ENCODE assay signal across 8 cellular contexts in genomic region chr17:48575066-48575582, GRCh38. TPM values are rescaled to one million over a fixed set of nuclear protein-coding genes. Genes with fewer than 3 reads are reported as not detected.
DNase-seq lines count a peak whose midpoint lies in the region; ATAC-seq, FAIRE-seq and TF ChIP-seq lines count a peak whose summit lies in the region.
"Had no signal": no experiment of that assay in that cellular context is flagged by ENCODE, and none has a peak within 500 bp of the region (broad histone marks: within the 10 kb centered on the region; RNA-seq: fewer than 3 reads in every experiment).

No MANE protein-coding gene starts in this region.

- CTCF ChIA-PET in K562 (lab: Yijun Ruan, JAX; ENCODE audit: low intra/inter-chr PET ratio), result no interaction called here

- no peaks in the 10 kb centered on the region for H3K27me3 ChIP-seq in K562 (ENCODE audit: control insufficient read depth in 2 of 2, insufficient read depth in 2 of 2, low read length in 2 of 2)
- peaks cover 0 to 100% (median 80%) of the 10 kb centered on the region in 3 donors for H3K27me3 ChIP-seq in stomach

- TF ChIP-seq EP300 in K562 (IDR thresholded peaks at IDR 0.05; ENCODE audit: low read length) (no peak), stomach (IDR thresholded peaks at IDR 0.05) (no peak)

- peaks cover 98% of the 10 kb centered on the region for H3K79me2 ChIP-seq in K562 (ENCODE audit: control insufficient read depth, insufficient read depth, low read length)

- H3K4me2 ChIP-seq in K562 (ENCODE audit: insufficient read depth, low read length), result peak overlapping the region; percentile 88

- H2AFZ ChIP-seq in K562 (ENCODE audit: low read depth, low read length), result no peak overlapping the region

- intact Hi-C loops in K562 (cut with micrococcal nuclease) (no loop called here), stomach (cut with DNase I; ENCODE audit: low total_unique reads) (no loop called here)

- no peak for TF ChIP-seq POLR2A in K562 (conservative IDR thresholded peaks at IDR 0.05)
- no peak for TF ChIP-seq POLR2A in stomach (IDR thresholded peaks at IDR 0.05)

- TF ChIP-seq CTCF in K562 (IDR thresholded peaks at IDR 0.05 in 2 of 3, conservative IDR thresholded peaks at IDR 0.05 in 1 of 3; ENCODE audit: insufficient read depth in 2 of 3, low read depth in 1 of 3, low read length in 3 of 3) (no peak), stomach (IDR thresholded peaks at IDR 0.05) (no peak)

- in situ Hi-C loops in K562 (cut with MboI), result no loop called here

- BruUV-seq in K562 (replicated peaks; lab: Mats Ljungman, UMichigan), result no TSS peak

- no peaks in the 10 kb centered on the region for H3K9me1 ChIP-seq in K562 (ENCODE audit: control insufficient read depth, insufficient read depth, low read length)

- peak overlapping the region in 1 of 2 experiments; percentile 76; a peak in 2 of 4 replicates for H3K9ac ChIP-seq in K562 (ENCODE audit: insufficient read depth in 1 of 2, low read depth in 2 of 2, low read length in 2 of 2)

- ATAC-seq in K562, result no peak

- DNase-seq in NCI-H187 treated with DMSO at 0.1 percent for 48 hours (lab: John Stamatoyannopoulos, UW) (peak; percentile 95), K562 (ENCODE audit: extremely low read depth in 1 of 4, low spot score in 3 of 4) (peak in 1 of 4 experiments; percentile 18), stomach (no peak), EL (no peak)
- DNase-seq in stimulated activated CD4-positive, alpha-beta T cell treated with anti-CD3 and anti-CD28 coated beads, Interleukin-4, amount 100 ng/mL, for 1 hour, result no peak
- DNase-seq: foreskin melanocyte, H9, NCI-H226 had no signal

- FAIRE-seq in K562 (lab: Jason Lieb, UNC), result no peak

- H3K4me3 ChIP-seq in K562, result peak overlapping the region; percentile 5; the same call in 1 of the 2 replicates
- peak overlapping the region; percentile 17 to 58 (median 48) for H3K4me3 ChIP-seq in stomach

- no peaks in the 10 kb centered on the region for H3K9me3 ChIP-seq in K562 (replicated peaks; ENCODE audit: control insufficient read depth, insufficient read depth, low read depth, low read length)
- no peaks in the 10 kb centered on the region for H3K9me3 ChIP-seq in stomach

- H3K36me3 ChIP-seq in K562 (ENCODE audit: control insufficient read depth, insufficient read depth, low read length), result peaks cover 61% of the 10 kb centered on the region
- no peaks in the 10 kb centered on the region for H3K36me3 ChIP-seq in stomach

- TF ChIP-seq RAD21 in K562 (CRISPR knock-in tag; conservative IDR thresholded peaks at IDR 0.05 in 1 of 2, IDR thresholded peaks at IDR 0.05 in 1 of 2), result peak in 1 of 2 experiments; percentile 4; a peak in 1 of 4 replicates

- peak overlapping the region; percentile 95 for H3K27ac ChIP-seq in K562 (ENCODE audit: extremely low read depth, low read depth, low read length)
- H3K27ac ChIP-seq in stomach, result peak overlapping the region in 4 of 5 donors; percentile 91 to 95 (median 93)

- 18% methylated on average over 7 of the region's 7 CpGs for WGBS in K562 (ENCODE audit: insufficient coverage, low coverage, missing lambda C conversion rate)
- WGBS in stomach, 5 donors, result 20 to 29% (median 23%) methylated on average over 7 of the region's 7 CpGs

- POLR2A ChIA-PET in K562 (lab: Yijun Ruan, JAX), result interaction anchor here (0.6 to 1.2 kb wide), 6 partner anchors 18 to 108 kb away, joined by 3 to 4 read pairs (median 4); partner anchors contain the start of gene HOXB5

- H4K20me1 ChIP-seq in K562 (replicated peaks; ENCODE audit: control insufficient read depth, insufficient read depth, low read length), result no peaks in the 10 kb centered on the region; the same call in 1 of the 2 replicates

- H3K4me1 ChIP-seq in K562 (replicated peaks in 1 of 2; ENCODE audit: control insufficient read depth in 2 of 2, insufficient read depth in 2 of 2, low read length in 2 of 2) (peaks cover 44 to 64% of the 10 kb centered on the region in 2 experiments), stomach (peaks cover 17 to 73% (median 49%) of the 10 kb centered on the region in 4 donors)

RNA-seq across cellular contexts. Expression of gene HOXB4, which starts 3.0 kb away (rescaled TPM):
- total RNA-seq in K562 (2011; cell fraction: chromatin; rRNA removed; ENCODE audit: low replicate concordance), result 46.4 and 55.0 TPM in 2 replicates
- total RNA-seq in K562 (2011; cell fraction: nucleolus; rRNA removed), result 33.6 and 35.9 TPM in 2 replicates
- 34.9 and 40.6 TPM in 2 replicates for total RNA-seq in K562 (2011; cell fraction: nucleoplasm; rRNA removed)
- total RNA-seq in K562 (2014; rRNA removed) (23.9 and 26.4 TPM in 2 replicates), K562 (2014; rRNA removed; fragmentation: Illumina TruSeq; extraction: Trizol) (10.6 and 10.8 TPM in 2 replicates), K562 (2015; rRNA removed; fragmentation: Illumina TruSeq; extraction: Trizol) (14.6 and 14.9 TPM in 2 replicates), K562 (2021) (33.2 and 34.9 TPM in 2 replicates), stomach (1 to 10 TPM in 1 of 5 donors, under 1 TPM in 2, not detected in 2; 0.45 to 5.1 (median 0.58) TPM)
- polyA plus RNA-seq in K562 (2011; rRNA removed) (9.2 and 13.0 TPM in 2 replicates), K562 (2014; fragmentation: Illumina TruSeq; extraction: Trizol) (27.5 and 30.2 TPM in 2 replicates), K562 (2014; fragmentation: Nextera tagmentation; extraction: Ambion mirVana) (1 to 10 TPM; 1.6 to 2.6 TPM), K562 (2014; rRNA removed) (22.5 and 27.2 TPM in 2 replicates), stomach (1 to 10 TPM; 1.7 to 4.6 (median 2.6) TPM)
- polyA plus RNA-seq in K562 (2011; cell fraction: cytosol; rRNA removed), result 10.4 and 12.6 TPM in 2 replicates
- polyA plus RNA-seq in K562 (2011; cell fraction: nucleus; rRNA removed), result 44.4 and 69.1 TPM in 2 replicates
- 16.3 and 24.5 TPM in 2 replicates for polyA plus RNA-seq in K562 (2012)
- polyA minus RNA-seq in K562 (2011; rRNA and poly(A)+ RNA removed), result 4.4 and 4.6 TPM in 2 replicates
- 5.2 and 7.6 TPM in 2 replicates for polyA minus RNA-seq in K562 (2011; cell fraction: cytosol; rRNA and poly(A)+ RNA removed)
- 14.8 and 17.5 TPM in 2 replicates for polyA minus RNA-seq in K562 (2011; cell fraction: nucleus; rRNA and poly(A)+ RNA removed)
- total RNA-seq: H9 had no signal

RNA-seq across cellular contexts. Expression of gene HOXB3, which starts 14.9 kb away (rescaled TPM):
- 75.2 and 108 TPM in 2 replicates for total RNA-seq in K562 (2011; cell fraction: chromatin; rRNA removed; ENCODE audit: low replicate concordance)
- total RNA-seq in K562 (2011; cell fraction: nucleolus; rRNA removed), result 47.0 and 47.2 TPM in 2 replicates
- total RNA-seq in K562 (2011; cell fraction: nucleoplasm; rRNA removed), result 90.9 and 153 TPM in 2 replicates
- 11.8 and 17.2 TPM in 2 replicates for total RNA-seq in K562 (2014; rRNA removed)
- 20.2 and 21.2 TPM in 2 replicates for total RNA-seq in K562 (2014; rRNA removed; fragmentation: Illumina TruSeq; extraction: Trizol)
- total RNA-seq in K562 (2015; rRNA removed; fragmentation: Illumina TruSeq; extraction: Trizol), result 24.7 and 28.1 TPM in 2 replicates
- total RNA-seq in K562 (2021), result 22.7 and 28.3 TPM in 2 replicates
- 15.7 and 21.5 TPM in 2 replicates for polyA plus RNA-seq in K562 (2011; rRNA removed)
- 11.5 and 17.9 TPM in 2 replicates for polyA plus RNA-seq in K562 (2011; cell fraction: cytosol; rRNA removed)
- polyA plus RNA-seq in K562 (2011; cell fraction: nucleus; rRNA removed), result 93.6 and 118 TPM in 2 replicates
- 19.2 and 37.9 TPM in 2 replicates for polyA plus RNA-seq in K562 (2012)
- 23.5 and 27.0 TPM in 2 replicates for polyA plus RNA-seq in K562 (2014; fragmentation: Illumina TruSeq; extraction: Trizol)
- 1 to 10 TPM; 2.4 to 2.5 TPM for polyA plus RNA-seq in K562 (2014; fragmentation: Nextera tagmentation; extraction: Ambion mirVana)
- 33.0 and 41.3 TPM in 2 replicates for polyA plus RNA-seq in K562 (2014; rRNA removed)
- 5.3 and 9.5 TPM in 2 replicates for polyA minus RNA-seq in K562 (2011; rRNA and poly(A)+ RNA removed)
- polyA minus RNA-seq in K562 (2011; cell fraction: cytosol; rRNA and poly(A)+ RNA removed), result 3.6 and 5.7 TPM in 2 replicates
- polyA minus RNA-seq in K562 (2011; cell fraction: nucleus; rRNA and poly(A)+ RNA removed), result 29.2 and 37.0 TPM in 2 replicates
- total RNA-seq in stomach, result 10 to 100 TPM in 4 of 5 donors, 1 to 10 TPM in 1; 6.1 to 77.6 (median 17.0) TPM
- 1 to 10 TPM; 2.8 to 9.5 (median 3.8) TPM for polyA plus RNA-seq in stomach
- total RNA-seq: H9 had no signal

RNA-seq across cellular contexts. Expression of gene HOXB5, which starts 18.5 kb away (rescaled TPM):
- 4.9 and 5.1 TPM in 2 replicates for total RNA-seq in K562 (2011; cell fraction: chromatin; rRNA removed; ENCODE audit: low replicate concordance)
- 1.8 and 2.0 TPM in 2 replicates for total RNA-seq in K562 (2011; cell fraction: nucleolus; rRNA removed)
- total RNA-seq in K562 (2011; cell fraction: nucleoplasm; rRNA removed), result 2.4 and 3.7 TPM in 2 replicates
- 0.27 and 0.57 TPM in 2 replicates for total RNA-seq in K562 (2014; rRNA removed)
- 0.38 and 0.65 TPM in 2 replicates for total RNA-seq in K562 (2014; rRNA removed; fragmentation: Illumina TruSeq; extraction: Trizol)
- 0.75 and 0.80 TPM in 2 replicates for total RNA-seq in K562 (2015; rRNA removed; fragmentation: Illumina TruSeq; extraction: Trizol)
- 2.4 and 2.6 TPM in 2 replicates for total RNA-seq in K562 (2021)
- polyA plus RNA-seq in K562 (2011; rRNA removed), result 0.36 and 0.87 TPM in 2 replicates
- polyA plus RNA-seq in K562 (2011; cell fraction: cytosol; rRNA removed), result 0.36 and 0.52 TPM in 2 replicates
- polyA plus RNA-seq in K562 (2011; cell fraction: nucleus; rRNA removed), result 3.7 TPM in 2 replicates
- polyA plus RNA-seq in K562 (2012), result 2.9 and 6.4 TPM in 2 replicates
- 1.4 and 1.5 TPM in 2 replicates for polyA plus RNA-seq in K562 (2014; fragmentation: Illumina TruSeq; extraction: Trizol)
- under 1 TPM; 0.24 to 0.25 TPM for polyA plus RNA-seq in K562 (2014; fragmentation: Nextera tagmentation; extraction: Ambion mirVana)
- polyA plus RNA-seq in K562 (2014; rRNA removed), result 2.7 and 3.2 TPM in 2 replicates
- 0.11 and 0.15 TPM in 2 replicates for polyA minus RNA-seq in K562 (2011; rRNA and poly(A)+ RNA removed)
- polyA minus RNA-seq in K562 (2011; cell fraction: cytosol; rRNA and poly(A)+ RNA removed), result 0.38 and 0.82 TPM in 2 replicates
- 0.54 and 1.1 TPM in 2 replicates for polyA minus RNA-seq in K562 (2011; cell fraction: nucleus; rRNA and poly(A)+ RNA removed)
- total RNA-seq in stomach, result 10 to 100 TPM in 2 of 5 donors, under 1 TPM in 2, not detected in 1; 0.43 to 50.4 (median 6.2) TPM
- polyA plus RNA-seq in stomach, result 1 to 10 TPM; 2.2 to 2.7 (median 2.4) TPM
- total RNA-seq: H9 had no signal

RNA-seq across cellular contexts. Expression of gene HOXB6, which starts 29.7 kb away (rescaled TPM):
- total RNA-seq in K562 (2011; cell fraction: chromatin; rRNA removed; ENCODE audit: low replicate concordance), result 18.7 and 26.2 TPM in 2 replicates
- total RNA-seq in K562 (2011; cell fraction: nucleolus; rRNA removed), result 10.4 and 11.2 TPM in 2 replicates
- 12.0 and 17.8 TPM in 2 replicates for total RNA-seq in K562 (2011; cell fraction: nucleoplasm; rRNA removed)
- total RNA-seq in K562 (2014; rRNA removed), result 6.5 and 9.1 TPM in 2 replicates
- 3.9 and 4.9 TPM in 2 replicates for total RNA-seq in K562 (2014; rRNA removed; fragmentation: Illumina TruSeq; extraction: Trizol)
- 7.3 and 7.5 TPM in 2 replicates for total RNA-seq in K562 (2015; rRNA removed; fragmentation: Illumina TruSeq; extraction: Trizol)
- 10.6 and 14.2 TPM in 2 replicates for total RNA-seq in K562 (2021)
- 2.3 and 3.0 TPM in 2 replicates for polyA plus RNA-seq in K562 (2011; rRNA removed)
- 3.7 and 4.0 TPM in 2 replicates for polyA plus RNA-seq in K562 (2011; cell fraction: cytosol; rRNA removed)
- polyA plus RNA-seq in K562 (2011; cell fraction: nucleus; rRNA removed), result 16.7 and 17.3 TPM in 2 replicates
- 9.7 and 11.7 TPM in 2 replicates for polyA plus RNA-seq in K562 (2012)
- polyA plus RNA-seq in K562 (2014; fragmentation: Illumina TruSeq; extraction: Trizol), result 4.0 and 7.7 TPM in 2 replicates
- 1 to 10 TPM; 1.2 to 1.9 TPM for polyA plus RNA-seq in K562 (2014; fragmentation: Nextera tagmentation; extraction: Ambion mirVana)
- 13.7 and 14.8 TPM in 2 replicates for polyA plus RNA-seq in K562 (2014; rRNA removed)
- polyA minus RNA-seq in K562 (2011; rRNA and poly(A)+ RNA removed), result 0.42 and 0.63 TPM in 2 replicates
- 1.3 TPM in 1 of 2 replicates, not detected in the other for polyA minus RNA-seq in K562 (2011; cell fraction: cytosol; rRNA and poly(A)+ RNA removed)
- 3.5 and 8.1 TPM in 2 replicates for polyA minus RNA-seq in K562 (2011; cell fraction: nucleus; rRNA and poly(A)+ RNA removed)
- 100 to 1,000 TPM in 1 of 5 donors, 10 to 100 TPM in 3, 1 to 10 TPM in 1; 4.2 to 150 (median 11.9) TPM for total RNA-seq in stomach
- polyA plus RNA-seq in stomach, result 10 to 100 TPM in 1 of 3 donors, 1 to 10 TPM in 2; 5.7 to 10.2 (median 7.8) TPM
- total RNA-seq: H9 had no signal

RNA-seq across cellular contexts. Expression of gene HOXB2, which starts 30.2 kb away (rescaled TPM):
- total RNA-seq in K562 (2011; cell fraction: chromatin; rRNA removed; ENCODE audit: low replicate concordance), result 18.7 and 27.7 TPM in 2 replicates
- 34.9 and 41.4 TPM in 2 replicates for total RNA-seq in K562 (2011; cell fraction: nucleolus; rRNA removed)
- total RNA-seq in K562 (2011; cell fraction: nucleoplasm; rRNA removed), result 30.6 and 32.7 TPM in 2 replicates
- total RNA-seq in K562 (2014; rRNA removed) (35.0 and 42.1 TPM in 2 replicates), K562 (2014; rRNA removed; fragmentation: Illumina TruSeq; extraction: Trizol) (13.0 and 16.9 TPM in 2 replicates), K562 (2015; rRNA removed; fragmentation: Illumina TruSeq; extraction: Trizol) (21.2 and 22.2 TPM in 2 replicates), K562 (2021) (74.2 and 75.5 TPM in 2 replicates), stomach (10 to 100 TPM in 3 of 5 donors, 1 to 10 TPM in 2; 6.7 to 83.0 (median 10.5) TPM)
- polyA plus RNA-seq in K562 (2011; rRNA removed) (15.9 and 16.4 TPM in 2 replicates), K562 (2014; fragmentation: Illumina TruSeq; extraction: Trizol) (32.5 and 32.6 TPM in 2 replicates), K562 (2014; fragmentation: Nextera tagmentation; extraction: Ambion mirVana) (1 to 10 TPM; 2.1 to 3.1 TPM), K562 (2014; rRNA removed) (66.4 and 97.7 TPM in 2 replicates), stomach (10 to 100 TPM; 11.3 to 22.2 (median 13.4) TPM)
- polyA plus RNA-seq in K562 (2011; cell fraction: cytosol; rRNA removed), result 24.2 and 53.7 TPM in 2 replicates
- polyA plus RNA-seq in K562 (2011; cell fraction: nucleus; rRNA removed), result 43.7 and 75.1 TPM in 2 replicates
- 50.1 and 61.9 TPM in 2 replicates for polyA plus RNA-seq in K562 (2012)
- polyA minus RNA-seq in K562 (2011; rRNA and poly(A)+ RNA removed), result 5.8 and 6.4 TPM in 2 replicates
- 7.7 and 8.4 TPM in 2 replicates for polyA minus RNA-seq in K562 (2011; cell fraction: cytosol; rRNA and poly(A)+ RNA removed)
- 21.1 and 32.0 TPM in 2 replicates for polyA minus RNA-seq in K562 (2011; cell fraction: nucleus; rRNA and poly(A)+ RNA removed)
- total RNA-seq: H9 had no signal
